Comparison of ENCODE assay signal across 15 cellular contexts in the genomic region with DNA sequence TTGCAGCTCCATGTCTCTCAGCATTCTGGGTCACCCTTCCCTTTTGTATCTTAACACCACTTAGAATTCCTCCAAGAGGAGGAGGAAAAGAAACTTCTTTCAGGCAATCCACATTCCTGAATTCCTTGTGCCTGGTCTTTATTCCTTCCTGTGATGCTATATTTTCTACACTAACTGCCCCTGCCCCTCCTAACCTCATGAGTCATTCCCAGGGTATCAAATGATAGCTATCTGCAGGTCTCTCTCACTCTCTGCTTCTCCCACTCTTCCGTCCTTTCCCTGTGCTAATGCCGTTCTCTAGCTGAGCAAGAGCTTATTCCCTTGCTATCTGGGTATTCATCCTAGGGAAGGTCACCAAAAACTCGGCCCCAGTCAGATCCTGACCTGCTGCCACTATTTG.
DNase-seq lines count a peak whose midpoint lies in the region; ATAC-seq, FAIRE-seq and TF ChIP-seq lines count a peak whose summit lies in the region.
"Had no signal": no experiment of that assay in that cellular context is flagged by ENCODE, and none has a peak within 500 bp of the region (broad histone marks: within the 10 kb centered on the region; RNA-seq: fewer than 3 reads in every experiment).

No MANE protein-coding gene starts in this region.

- H3K9me3 ChIP-seq in ectodermal cell (ENCODE audit: control insufficient read depth, low read length): no peaks in the 10 kb centered on the region
- H3K9me3 ChIP-seq: pancreas had no signal

- H3K27me3 Mint-ChIP-seq in nephron progenitor cell (ENCODE audit: low read depth, poor library complexity): no peaks in the 10 kb centered on the region
- H3K27me3 Mint-ChIP-seq in activated T-helper 17 cell treated with anti-CD3 and anti-CD28 coated beads, Interleukin-2, amount 50 U/mL, for 72 hours: no peaks in the 10 kb centered on the region

- peaks cover 8% of the 10 kb centered on the region for H3K4me1 Mint-ChIP-seq in nephron progenitor cell
- H3K4me1 Mint-ChIP-seq in activated T-helper 17 cell treated with anti-CD3 and anti-CD28 coated beads, Interleukin-2, amount 50 U/mL, for 72 hours: no peaks in the 10 kb centered on the region

- 57 to 66% methylated on average over 3 of the region's 3 CpGs for WGBS in ectodermal cell, 2 experiments

- FAIRE-seq in D721Med (lab: Jason Lieb, UNC) (peak; percentile 58), HTR-8/SVneo (lab: Jason Lieb, UNC) (no peak)
- FAIRE-seq: pancreas had no signal

- TF ChIP-seq CTCF in D721Med (IDR thresholded peaks at IDR 0.05; ENCODE audit: insufficient read depth, missing control alignments) (no peak), nephron progenitor cell (IDR thresholded peaks at IDR 0.05) (no peak)

- H3K4me3 ChIP-seq in ectodermal cell (ENCODE audit: insufficient read depth, low read depth, low read length): no peak overlapping the region
- H3K4me3 ChIP-seq: MG63, pancreas had no signal

- H3K36me3 Mint-ChIP-seq in nephron progenitor cell (ENCODE audit: low read depth): peaks cover 29% of the 10 kb centered on the region
- H3K36me3 Mint-ChIP-seq in activated T-helper 17 cell treated with anti-CD3 and anti-CD28 coated beads, Interleukin-2, amount 50 U/mL, for 72 hours (ENCODE audit: low read depth): no peaks in the 10 kb centered on the region

- H3K27me3 ChIP-seq in ectodermal cell (ENCODE audit: control insufficient read depth, insufficient read depth, low read length, poor library complexity, severe bottlenecking): no peaks in the 10 kb centered on the region
- H3K27me3 ChIP-seq: MG63, pancreas had no signal

- H3K9me3 Mint-ChIP-seq in nephron progenitor cell: peaks cover 38% of the 10 kb centered on the region
- H3K9me3 Mint-ChIP-seq in activated T-helper 17 cell treated with anti-CD3 and anti-CD28 coated beads, Interleukin-2, amount 50 U/mL, for 72 hours: peaks cover 18% of the 10 kb centered on the region

- peak overlapping the region; percentile 36 for H3K27ac ChIP-seq in ectodermal cell (ENCODE audit: insufficient read depth, low read depth, low read length, poor library complexity, severe bottlenecking)
- H3K27ac ChIP-seq: pancreas had no signal

- H3K36me3 ChIP-seq in ectodermal cell (ENCODE audit: control insufficient read depth, insufficient read depth, low read length): no peaks in the 10 kb centered on the region
- H3K36me3 ChIP-seq: MG63, pancreas had no signal

- peak overlapping the region; percentile 39 for H3K27ac Mint-ChIP-seq in nephron progenitor cell
- H3K27ac Mint-ChIP-seq in activated T-helper 17 cell treated with anti-CD3 and anti-CD28 coated beads, Interleukin-2, amount 50 U/mL, for 72 hours: no peak overlapping the region

- DNase-seq in D721Med (ENCODE audit: insufficient read length, low spot score) (no peak), HTR-8/SVneo (ENCODE audit: insufficient read length, low spot score) (peak; percentile 9), nephron progenitor cell (no peak), NCI-H82 (lab: John Stamatoyannopoulos, UW) (no peak), AG08396 (ENCODE audit: low spot score) (no peak)
- DNase-seq: activated CD4-positive, alpha-beta T cell treated with anti-CD3 and anti-CD28 coated beads, Interleukin-2, amount 50 U/mL, for 1 hour; activated T-cell treated with anti-CD3 and anti-CD28 coated beads, Interleukin-2, amount 50 U/mL, for 4 hours; cortex of kidney; DND-41; MG63; NCI-H2081 treated with DMSO at 0.1 percent for 48 hours; pancreas had no signal

- no peak for ATAC-seq in activated T-helper 17 cell treated with anti-CD3 and anti-CD28 coated beads, Interleukin-2, amount 50 U/mL, for 72 hours (replicated peaks)
- ATAC-seq in HG02798 (IDR thresholded peaks at IDR 0.05; ENCODE audit: poor library complexity, unreplicated experiment): no peak
- ATAC-seq: activated T-cell treated with anti-CD3 and anti-CD28 coated beads, Interleukin-2, amount 50 U/mL, for 4 hours; pancreas had no signal

- H3K4me1 ChIP-seq in ectodermal cell (ENCODE audit: control insufficient read depth, insufficient read depth, low read length): no peaks in the 10 kb centered on the region
- H3K4me1 ChIP-seq: pancreas had no signal

- no peak overlapping the region for H3K4me3 Mint-ChIP-seq in nephron progenitor cell
- H3K4me3 Mint-ChIP-seq in activated T-helper 17 cell treated with anti-CD3 and anti-CD28 coated beads, Interleukin-2, amount 50 U/mL, for 72 hours: no peak overlapping the region
- H3K4me3 Mint-ChIP-seq: activated T-cell treated with anti-CD3 and anti-CD28 coated beads, Interleukin-2, amount 50 U/mL, for 4 hours had no signal
